8 cellular contexts compared by ENCODE assay signal in genomic region chr16:2604016-2604369, GRCh38.
DNase-seq lines count a peak whose midpoint lies in the region; ATAC-seq and TF ChIP-seq lines count a peak whose summit lies in the region.
"Not testable (repeated sequence)": the region's sequence is repeated elsewhere in the genome, so short reads cannot be mapped to it uniquely, and the experiment has no call there.

No MANE protein-coding gene starts in this region.

- H3K36me3 ChIP-seq in CD8-positive, alpha-beta memory T cell (ENCODE audit: insufficient read depth, low read length); ascending aorta; esophagus (ENCODE audit: control insufficient read depth in 2 of 2, insufficient read depth in 2 of 2, low read length in 1 of 2); osteoblast (ENCODE audit: insufficient read depth, low read length); thyroid gland: not testable (repeated sequence)

- peak in 1 of 4 experiments; percentile 27 for ATAC-seq in T-cell (replicated peaks in 1 of 4)

- TF ChIP-seq POLR2A in thyroid gland (IDR thresholded peaks at IDR 0.05): not testable (repeated sequence)

- H3K27me3 ChIP-seq in CD8-positive, alpha-beta memory T cell (ENCODE audit: insufficient read depth, low read length, poor library complexity, severe bottlenecking); ascending aorta; esophagus (ENCODE audit: control insufficient read depth in 1 of 2, insufficient read depth in 2 of 2, low read length in 2 of 2); osteoblast (ENCODE audit: insufficient read depth, low read length); thyroid gland: not testable (repeated sequence)

- peak overlapping the region; percentile 33 to 96 (median 88) for H3K27ac Mint-ChIP-seq in CD8-positive, alpha-beta memory T cell
- H3K27ac Mint-ChIP-seq in IgD-negative memory B cell (peak overlapping the region; percentile 93 to 97 (median 96)), T-cell (peak overlapping the region; percentile 85 to 88)

- not testable (repeated sequence) for TF ChIP-seq CTCF in ascending aorta (IDR thresholded peaks at IDR 0.05); osteoblast (IDR thresholded peaks at IDR 0.05; ENCODE audit: extremely low read depth, low read depth, low read length); thyroid gland (IDR thresholded peaks at IDR 0.05)

- intact Hi-C loops in ascending aorta (cut with DNase I); thyroid gland (cut with DNase I): not testable (repeated sequence)

- H3K27ac ChIP-seq in CD8-positive, alpha-beta memory T cell (ENCODE audit: low read depth, low read length): peak overlapping the region; percentile 63
- H3K27ac ChIP-seq in ascending aorta (peak overlapping the region; percentile 63 to 77), esophagus (ENCODE audit: low read depth in 2 of 2, low read length in 1 of 2) (peak overlapping the region in 1 of 2 donors; percentile 74), osteoblast (ENCODE audit: low read depth, low read length) (peak overlapping the region; percentile 70)
- not testable (repeated sequence) for H3K27ac ChIP-seq in thyroid gland

- not testable (repeated sequence) for H3K4me1 ChIP-seq in CD8-positive, alpha-beta memory T cell (ENCODE audit: insufficient read depth, low read length); ascending aorta; esophagus (ENCODE audit: control insufficient read depth in 2 of 2, insufficient read depth in 2 of 2, low read length in 1 of 2); osteoblast (ENCODE audit: insufficient read depth, low read length); thyroid gland

- peak overlapping the region; percentile 94 to 98 (median 96) for H3K4me3 Mint-ChIP-seq in CD8-positive, alpha-beta memory T cell
- H3K4me3 Mint-ChIP-seq in IgD-negative memory B cell (peak overlapping the region; percentile 95 to 98 (median 96)), T-cell (peak overlapping the region; percentile 93 to 97 (median 94))

- not testable (repeated sequence) for DNase-seq in CD8-positive, alpha-beta memory T cell; T-cell; ascending aorta (ENCODE audit: low spot score in 2 of 2); osteoblast (ENCODE audit: insufficient read length, low spot score, missing footprints); thyroid gland
- peak; percentile 24 for DNase-seq in kidney tubule cell (ENCODE audit: low spot score)

- H4K20me1 ChIP-seq in osteoblast (ENCODE audit: insufficient read depth, low read length): not testable (repeated sequence)

- peaks cover 13% of the 10 kb centered on the region for H3K79me2 ChIP-seq in osteoblast (ENCODE audit: insufficient read depth, low read length)

- H3K9me3 ChIP-seq in CD8-positive, alpha-beta memory T cell (ENCODE audit: low read length); ascending aorta; esophagus (ENCODE audit: control insufficient read depth in 2 of 2, insufficient read depth in 1 of 2, low read depth in 1 of 2, low read length in 1 of 2); osteoblast (ENCODE audit: low read depth, low read length); thyroid gland: not testable (repeated sequence)

- H3K36me3 Mint-ChIP-seq in CD8-positive, alpha-beta memory T cell: peaks cover 0 to 11% (median 0%) of the 10 kb centered on the region in 3 donors
- H3K36me3 Mint-ChIP-seq in IgD-negative memory B cell, T-cell: not testable (repeated sequence)

- peak overlapping the region; percentile 88 for H3K4me2 ChIP-seq in osteoblast (ENCODE audit: insufficient read depth, low read length)

- CTCF ChIA-PET in CD8-positive, alpha-beta memory T cell (lab: Charles Lee); T-cell (lab: Charles Lee): not testable (repeated sequence)

- H3K4me1 Mint-ChIP-seq in CD8-positive, alpha-beta memory T cell: peaks cover 16 to 28% (median 26%) of the 10 kb centered on the region in 3 donors
- peaks cover 11 to 19% (median 12%) of the 10 kb centered on the region in 3 donors for H3K4me1 Mint-ChIP-seq in IgD-negative memory B cell
- peaks cover 23 to 33% (median 24%) of the 10 kb centered on the region in 3 donors for H3K4me1 Mint-ChIP-seq in T-cell

- H2AFZ ChIP-seq in osteoblast (ENCODE audit: low read length): peak overlapping the region; percentile 72

- H3K27me3 Mint-ChIP-seq in CD8-positive, alpha-beta memory T cell; IgD-negative memory B cell; T-cell: not testable (repeated sequence)

- peak overlapping the region; percentile 78 for H3K4me3 ChIP-seq in CD8-positive, alpha-beta memory T cell (ENCODE audit: low read length)
- H3K4me3 ChIP-seq in ascending aorta (peak overlapping the region; percentile 73 to 88), esophagus (ENCODE audit: low read depth in 1 of 2, low read length in 2 of 2) (peak overlapping the region; percentile 81 to 97), osteoblast (ENCODE audit: insufficient read depth, low read length) (peak overlapping the region; percentile 84), thyroid gland (replicated peaks in 1 of 3) (peak overlapping the region; percentile 67 to 90 (median 88))

- 1 to 2% methylated on average over 12 of the region's 12 CpGs for WGBS in esophagus, 2 donors
- WGBS in thyroid gland, 2 donors: 1 to 3% methylated on average over 12 of the region's 12 CpGs

- H3K9me3 Mint-ChIP-seq in CD8-positive, alpha-beta memory T cell; IgD-negative memory B cell; T-cell: not testable (repeated sequence)

- POLR2A ChIA-PET in CD8-positive, alpha-beta memory T cell (lab: Charles Lee); T-cell (lab: Charles Lee): not testable (repeated sequence)
